ENCODE assay signal across 19 cellular contexts in genomic region chr10:132926070-132926469, GRCh38. TPM values are rescaled to one million over a fixed set of nuclear protein-coding genes. Genes with fewer than 3 reads are reported as not detected.
"Had no signal": no experiment of that assay in that cellular context is flagged by ENCODE, and none has a peak within 500 bp of the region (broad histone marks: within the 10 kb centered on the region; RNA-seq: fewer than 3 reads in every experiment).

No MANE protein-coding gene starts in this region.

- H3K4me1 ChIP-seq: esophagus muscularis mucosa, gastrocnemius medialis, left ventricle myocardium inferior had no signal

- FAIRE-seq: endometrium, keratinocyte, small intestine, urothelium cell line had no signal

- H3K36me3 ChIP-seq: esophagus muscularis mucosa, gastrocnemius medialis, left ventricle myocardium inferior had no signal

- H3K27ac ChIP-seq: esophagus muscularis mucosa, gastrocnemius medialis, left ventricle myocardium inferior had no signal

- H3K9me3 Mint-ChIP-seq: immature natural killer cell; naive thymus-derived CD4-positive, alpha-beta T cell had no signal

- H3K27ac Mint-ChIP-seq: immature natural killer cell; naive thymus-derived CD4-positive, alpha-beta T cell had no signal

- H3K36me3 Mint-ChIP-seq: immature natural killer cell; naive thymus-derived CD4-positive, alpha-beta T cell had no signal

- DNase-seq: cortex of kidney; effector CD8-positive, alpha-beta T cell; gastrocnemius medialis; immature natural killer cell; left cardiac atrium; left ventricle myocardium inferior; mammary epithelial cell; naive thymus-derived CD4-positive, alpha-beta T cell; small intestine; stimulated activated CD4-positive, alpha-beta T cell treated with anti-CD3 and anti-CD28 coated beads, Interleukin-2, amount 100 ng/mL, for 48 hours; stimulated activated naive CD4-positive, alpha-beta T cell treated with Interleukin-2 at 50 U/mL for 16 hours; trophoblast cell had no signal

- H3K4me3 ChIP-seq: dorsolateral prefrontal cortex, esophagus muscularis mucosa, gastrocnemius medialis, left ventricle myocardium inferior had no signal

- H3K27me3 ChIP-seq: dorsolateral prefrontal cortex, gastrocnemius medialis had no signal

- ATAC-seq: gastrocnemius medialis; left cardiac atrium; naive thymus-derived CD4-positive, alpha-beta T cell; right cardiac atrium had no signal

- H3K4me1 Mint-ChIP-seq: immature natural killer cell had no signal

- H3K4me3 Mint-ChIP-seq: immature natural killer cell; naive thymus-derived CD4-positive, alpha-beta T cell had no signal

- H3K9me3 ChIP-seq: esophagus muscularis mucosa, gastrocnemius medialis, left ventricle myocardium inferior had no signal

- H3K27me3 Mint-ChIP-seq: naive thymus-derived CD4-positive, alpha-beta T cell had no signal

RNA-seq across cellular contexts. Expression of gene CFAP46, which starts 16.3 kb away (rescaled TPM):
- total RNA-seq: mesenteric fat pad had no signal
- polyA plus RNA-seq: immature natural killer cell; mammary epithelial cell; naive thymus-derived CD4-positive, alpha-beta T cell had no signal
